5 cellular contexts compared by ENCODE assay signal in the genomic region with DNA sequence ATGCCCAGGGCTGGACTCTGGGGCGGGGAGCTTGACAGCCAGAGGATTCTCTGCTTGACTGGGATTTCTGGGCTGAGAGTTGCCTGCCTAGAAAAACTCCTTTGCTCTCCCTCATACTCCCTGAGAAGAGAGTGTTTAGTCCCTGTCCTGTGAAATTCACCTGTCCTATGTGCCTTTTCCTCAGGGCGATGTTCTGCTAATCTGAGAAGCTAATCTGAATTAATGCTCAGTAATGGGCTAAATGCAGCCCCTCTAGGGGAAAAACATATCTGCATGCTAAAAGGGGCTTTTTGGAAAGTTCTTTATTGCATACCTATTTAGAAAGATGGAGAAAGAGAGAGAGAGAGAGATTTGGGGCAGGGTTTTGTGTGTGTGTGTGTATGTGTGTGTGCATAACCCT.
"Had no signal": no experiment of that assay in that cellular context is flagged by ENCODE, and none has a peak within 500 bp of the region (broad histone marks: within the 10 kb centered on the region; RNA-seq: fewer than 3 reads in every experiment).

No MANE protein-coding gene starts in this region.

- H3K4me3 ChIP-seq: GM23338, K562 had no signal

- H3K4me2 ChIP-seq: GM23338 had no signal

- H2AFZ ChIP-seq: GM23338 had no signal

- DNase-seq: H9, HCEC 1CT, IMR-90 had no signal
